ENCODE assay signal across 24 cellular contexts in genomic region chr17:79369001-79369400, GRCh38.
DNase-seq lines count a peak whose midpoint lies in the region; ATAC-seq and TF ChIP-seq lines count a peak whose summit lies in the region.
"Had no signal": no experiment of that assay in that cellular context is flagged by ENCODE, and none has a peak within 500 bp of the region (broad histone marks: within the 10 kb centered on the region; RNA-seq: fewer than 3 reads in every experiment).

No MANE protein-coding gene starts in this region.

- no peaks in the 10 kb centered on the region for H3K36me3 Mint-ChIP-seq in endothelial cell (ENCODE audit: low read depth, unreplicated experiment)
- H3K36me3 Mint-ChIP-seq: CD14-positive monocyte; CD4-positive, alpha-beta memory T cell; CD4-positive, CD25-positive, alpha-beta regulatory T cell; CD8-positive, alpha-beta memory T cell had no signal

- peak; percentile 28 for DNase-seq in Right ventricle myocardium superior
- DNase-seq in left ventricle myocardium superior: no peak
- no peak for DNase-seq in endothelial cell (ENCODE audit: low spot score)
- DNase-seq in osteoblast (ENCODE audit: insufficient read length, low spot score, missing footprints): peak; percentile 70
- DNase-seq in stimulated activated CD8-positive, alpha-beta memory T cell treated with anti-CD3 and anti-CD28 coated beads, Interleukin-4, amount 100 ng/mL, for 48 hours: no peak
- DNase-seq: 8988T; ACHN; BE2C; C1 segment of cervical spinal cord; CD4-positive, alpha-beta memory T cell; CD4-positive, CD25-positive, alpha-beta regulatory T cell; CD8-positive, alpha-beta memory T cell; COR-L47; DMS 273 treated with DMSO at 0.1 percent for 48 hours; DMS153; DMS53; DMS79; DND-41; EL; GDM1 had no signal

- no peak for TF ChIP-seq CTCF in endothelial cell (IDR thresholded peaks at IDR 0.05; ENCODE audit: unreplicated experiment)
- TF ChIP-seq CTCF in osteoblast (IDR thresholded peaks at IDR 0.05; ENCODE audit: extremely low read depth, low read depth, low read length): no peak

- H3K27ac Mint-ChIP-seq in endothelial cell (ENCODE audit: unreplicated experiment): peak overlapping the region; percentile 59
- H3K27ac Mint-ChIP-seq: CD14-positive monocyte; CD4-positive, alpha-beta memory T cell; CD4-positive, CD25-positive, alpha-beta regulatory T cell; CD8-positive, alpha-beta memory T cell had no signal

- peaks cover 7% of the 10 kb centered on the region for H3K27me3 Mint-ChIP-seq in endothelial cell (ENCODE audit: unreplicated experiment)

- no peaks in the 10 kb centered on the region for H3K9me3 Mint-ChIP-seq in endothelial cell (ENCODE audit: unreplicated experiment)
- H3K9me3 Mint-ChIP-seq: CD4-positive, CD25-positive, alpha-beta regulatory T cell; CD8-positive, alpha-beta memory T cell had no signal

- no peaks in the 10 kb centered on the region for H3K4me1 Mint-ChIP-seq in endothelial cell (ENCODE audit: unreplicated experiment)
- H3K4me1 Mint-ChIP-seq: CD14-positive monocyte; CD4-positive, CD25-positive, alpha-beta regulatory T cell; CD8-positive, alpha-beta memory T cell had no signal

- H3K36me3 ChIP-seq in osteoblast (ENCODE audit: insufficient read depth, low read length): no peaks in the 10 kb centered on the region
- H3K36me3 ChIP-seq: BE2C, BLaER1 had no signal

- no peak overlapping the region for H3K4me2 ChIP-seq in osteoblast (ENCODE audit: insufficient read depth, low read length)

- H3K9me3 ChIP-seq in osteoblast (ENCODE audit: low read depth, low read length): no peaks in the 10 kb centered on the region
- H3K9me3 ChIP-seq: BE2C, BLaER1 had no signal

- H3K4me3 ChIP-seq in osteoblast (ENCODE audit: insufficient read depth, low read length): no peak overlapping the region
- H3K4me3 ChIP-seq: BLaER1, GM12878 had no signal

- no peaks in the 10 kb centered on the region for H4K20me1 ChIP-seq in osteoblast (ENCODE audit: insufficient read depth, low read length)

- no peak overlapping the region for H3K4me3 Mint-ChIP-seq in endothelial cell (ENCODE audit: unreplicated experiment)
- H3K4me3 Mint-ChIP-seq: CD14-positive monocyte; CD4-positive, alpha-beta memory T cell; CD4-positive, CD25-positive, alpha-beta regulatory T cell; CD8-positive, alpha-beta memory T cell had no signal

- H3K4me1 ChIP-seq in osteoblast (ENCODE audit: insufficient read depth, low read length): no peaks in the 10 kb centered on the region
- H3K4me1 ChIP-seq: BE2C had no signal

- ATAC-seq in Right ventricle myocardium superior (ENCODE audit: poor library complexity): no peak
- no peak for ATAC-seq in left ventricle myocardium superior
- ATAC-seq in GM19463 (IDR thresholded peaks at IDR 0.05; ENCODE audit: unreplicated experiment): no peak
- ATAC-seq: GM12878 had no signal

- H3K27ac ChIP-seq in osteoblast (ENCODE audit: low read depth, low read length): no peak overlapping the region
- H3K27ac ChIP-seq: BLaER1 had no signal

- peaks cover 8% of the 10 kb centered on the region for H3K27me3 ChIP-seq in osteoblast (ENCODE audit: insufficient read depth, low read length)
- H3K27me3 ChIP-seq: BLaER1 had no signal

- intact Hi-C loops in Right ventricle myocardium superior (cut with DNase I) (no loop called here), left ventricle myocardium superior (cut with micrococcal nuclease) (no loop called here)

- no peaks in the 10 kb centered on the region for H3K79me2 ChIP-seq in osteoblast (ENCODE audit: insufficient read depth, low read length)

- no peak overlapping the region for H2AFZ ChIP-seq in osteoblast (ENCODE audit: low read length)

Comparison
In these comparisons a context has a peak if more than half of its experiments do, and no peak if none do; other contexts are left out.
1. DNase-seq: peak in Right ventricle myocardium superior (single experiment) and osteoblast (single experiment); none in left ventricle myocardium superior (single experiment), endothelial cell (single experiment) and stimulated activated CD8-positive, alpha-beta memory T cell treated with anti-CD3 and anti-CD28 coated beads, Interleukin-4, amount 100 ng/mL, for 48 hours (single experiment).